ENCODE assay signal across 13 cellular contexts in the genomic region with DNA sequence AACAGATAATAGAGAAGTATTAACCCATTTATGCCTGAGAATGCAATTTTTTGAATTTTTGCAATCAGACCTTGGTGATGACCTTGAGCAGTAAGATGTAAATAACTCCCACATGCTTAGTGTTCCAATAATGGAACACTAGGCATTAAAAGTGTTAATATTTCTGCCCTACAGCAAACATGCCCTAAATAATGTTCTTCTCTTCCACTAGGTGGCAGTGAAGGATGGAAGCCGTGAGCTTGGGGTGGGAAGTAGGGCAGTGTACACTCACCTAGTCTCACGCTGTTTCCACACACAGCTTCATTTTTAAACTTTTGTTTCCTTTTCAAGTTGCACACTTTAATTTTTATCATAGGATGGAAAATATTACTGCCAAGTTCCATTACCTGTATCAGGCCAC.
DNase-seq lines count a peak whose midpoint lies in the region; ATAC-seq and TF ChIP-seq lines count a peak whose summit lies in the region.
"Had no signal": no experiment of that assay in that cellular context is flagged by ENCODE, and none has a peak within 500 bp of the region (broad histone marks: within the 10 kb centered on the region; RNA-seq: fewer than 3 reads in every experiment).

No MANE protein-coding gene starts in this region.

- no peak overlapping the region for H3K27ac ChIP-seq in Panc1 (ENCODE audit: low read length)
- no peak overlapping the region for H3K27ac ChIP-seq in hepatocyte
- H3K27ac ChIP-seq: SK-N-MC had no signal

- TF ChIP-seq CTCF in Panc1 (IDR thresholded peaks at IDR 0.05) (peak; percentile 28), hepatocyte (IDR thresholded peaks at IDR 0.05; ENCODE audit: poor library complexity) (peak; percentile 45)

- H3K4me1 Mint-ChIP-seq in activated naive CD8-positive, alpha-beta T cell treated with anti-CD3 and anti-CD28 coated beads for 36 hours: no peaks in the 10 kb centered on the region
- no peaks in the 10 kb centered on the region for H3K4me1 Mint-ChIP-seq in immature natural killer cell

- H3K9me2 ChIP-seq in hepatocyte (replicated peaks; ENCODE audit: insufficient read depth): no peaks in the 10 kb centered on the region

- intact Hi-C loops in Panc1 (cut with micrococcal nuclease; ENCODE audit: unreplicated experiment): no loop called here

- no peaks in the 10 kb centered on the region for H4K20me1 ChIP-seq in hepatocyte (ENCODE audit: insufficient read depth, poor library complexity, severe bottlenecking)

- H2AFZ ChIP-seq in hepatocyte: no peak overlapping the region

- BruUV-seq in Panc1 (replicated peaks; lab: Mats Ljungman, UMichigan): no TSS peak

- H3K4me3 Mint-ChIP-seq in activated naive CD8-positive, alpha-beta T cell treated with anti-CD3 and anti-CD28 coated beads for 36 hours: no peak overlapping the region
- H3K4me3 Mint-ChIP-seq in immature natural killer cell: no peak overlapping the region

- H3K4me3 ChIP-seq in Panc1 (ENCODE audit: low read depth in 2 of 2, low read length in 2 of 2) (no peak overlapping the region), hepatocyte (no peak overlapping the region)
- H3K4me3 ChIP-seq: SK-N-MC had no signal

- peaks cover 6% of the 10 kb centered on the region for H3K9me3 Mint-ChIP-seq in activated naive CD8-positive, alpha-beta T cell treated with anti-CD3 and anti-CD28 coated beads for 36 hours
- peaks cover 10 to 56% (median 21%) of the 10 kb centered on the region in 6 donors for H3K9me3 Mint-ChIP-seq in immature natural killer cell

- CTCF ChIA-PET in HEK293T (lab: Yijun Ruan, JAX): no interaction called here
- CTCF ChIA-PET in Panc1 (lab: Charles Lee): no interaction called here

- H3K27me3 ChIP-seq in Panc1 (ENCODE audit: control insufficient read depth, insufficient read depth, low read length): no peaks in the 10 kb centered on the region
- no peaks in the 10 kb centered on the region for H3K27me3 ChIP-seq in hepatocyte

- DNase-seq in CD1c-positive myeloid dendritic cell (ENCODE audit: extremely low spot score) (peak; percentile 58), HEK293T (ENCODE audit: extremely low spot score) (peak; percentile 6), Panc1 (ENCODE audit: low read depth, low spot score) (no peak), hepatocyte (ENCODE audit: low spot score) (peak; percentile 13), NCI-H226 (no peak), NCI-H2227 treated with DMSO at 0.1 percent for 48 hours (lab: John Stamatoyannopoulos, UW) (no peak), immature natural killer cell (no peak)
- no peak for DNase-seq in activated naive CD8-positive, alpha-beta T cell treated with anti-CD3 and anti-CD28 coated beads for 36 hours
- DNase-seq: amniotic stem cell; Caco-2; NCI-H1048; stimulated activated CD4-positive, alpha-beta T cell treated with anti-CD3 and anti-CD28 coated beads, Interleukin-4, amount 100 ng/mL, for 4 hours had no signal

- no peak overlapping the region for H3K4me2 ChIP-seq in hepatocyte

- no peak overlapping the region for H3K27ac Mint-ChIP-seq in activated naive CD8-positive, alpha-beta T cell treated with anti-CD3 and anti-CD28 coated beads for 36 hours
- H3K27ac Mint-ChIP-seq in immature natural killer cell: no peak overlapping the region

- H3K27me3 Mint-ChIP-seq in activated naive CD8-positive, alpha-beta T cell treated with anti-CD3 and anti-CD28 coated beads for 36 hours: no peaks in the 10 kb centered on the region
- no peaks in the 10 kb centered on the region for H3K27me3 Mint-ChIP-seq in immature natural killer cell (ENCODE audit: low read depth in 3 of 3)

- no peaks in the 10 kb centered on the region for H3K9me3 ChIP-seq in Panc1 (ENCODE audit: control insufficient read depth, insufficient read depth, low read depth, low read length)
- no peaks in the 10 kb centered on the region for H3K9me3 ChIP-seq in hepatocyte (ENCODE audit: low read depth)
- H3K9me3 ChIP-seq: Caco-2 had no signal

- WGBS in hepatocyte (ENCODE audit: low lambda C conversion rate, missing lambda C conversion rate): 70% methylated on average over 2 of the region's 2 CpGs

- H3K36me3 Mint-ChIP-seq in activated naive CD8-positive, alpha-beta T cell treated with anti-CD3 and anti-CD28 coated beads for 36 hours: peaks cover 2% of the 10 kb centered on the region
- H3K36me3 Mint-ChIP-seq in immature natural killer cell: no peaks in the 10 kb centered on the region

- no peak for ATAC-seq in Panc1

- no peaks in the 10 kb centered on the region for H3K36me3 ChIP-seq in Panc1 (ENCODE audit: control insufficient read depth, insufficient read depth, low read length)
- no peaks in the 10 kb centered on the region for H3K36me3 ChIP-seq in hepatocyte (replicated peaks; ENCODE audit: insufficient read depth, low read depth)

- in situ Hi-C loops in Panc1 (cut with HindIII; ENCODE audit: low pct_unique_long_range_greater_than_20kb, low sequenced_read_pairs): no loop called here

- no peaks in the 10 kb centered on the region for H3K79me2 ChIP-seq in hepatocyte

- H3K4me1 ChIP-seq in Panc1 (ENCODE audit: control insufficient read depth, insufficient read depth, low read length) (no peaks in the 10 kb centered on the region), hepatocyte (ENCODE audit: insufficient read depth) (no peaks in the 10 kb centered on the region)
- H3K4me1 ChIP-seq: Caco-2 had no signal

- POLR2A ChIA-PET in HEK293T (lab: Yijun Ruan, JAX): no interaction called here
- POLR2A ChIA-PET in Panc1 (lab: Charles Lee): no interaction called here

TF ChIP-seq in HEK293T, 16 proteins besides CTCF, POLR2A, EP300 and RAD21:
- TF ChIP-seq HDGF (IDR thresholded peaks at IDR 0.05; ENCODE audit: borderline replicate concordance): no peak
- TF ChIP-seq, protein P1, sequence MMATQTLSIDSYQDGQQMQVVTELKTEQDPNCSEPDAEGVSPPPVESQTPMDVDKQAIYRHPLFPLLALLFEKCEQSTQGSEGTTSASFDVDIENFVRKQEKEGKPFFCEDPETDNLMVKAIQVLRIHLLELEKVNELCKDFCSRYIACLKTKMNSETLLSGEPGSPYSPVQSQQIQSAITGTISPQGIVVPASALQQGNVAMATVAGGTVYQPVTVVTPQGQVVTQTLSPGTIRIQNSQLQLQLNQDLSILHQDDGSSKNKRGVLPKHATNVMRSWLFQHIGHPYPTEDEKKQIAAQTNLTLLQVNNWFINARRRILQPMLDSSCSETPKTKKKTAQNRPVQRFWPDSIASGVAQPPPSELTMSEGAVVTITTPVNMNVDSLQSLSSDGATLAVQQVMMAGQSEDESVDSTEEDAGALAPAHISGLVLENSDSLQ (IDR thresholded peaks at IDR 0.05): no peak
- no peak for TF ChIP-seq ELF4 (IDR thresholded peaks at IDR 0.05)
- TF ChIP-seq LEF1 (IDR thresholded peaks at IDR 0.05; ENCODE audit: borderline replicate concordance): no peak
- TF ChIP-seq TARDBP (IDR thresholded peaks at IDR 0.05): no peak
- no peak for TF ChIP-seq L3MBTL2 (conservative IDR thresholded peaks at IDR 0.05)
- no peak for TF ChIP-seq BHLHE40 (IDR thresholded peaks at IDR 0.05; ENCODE audit: borderline replicate concordance)
- TF ChIP-seq CTBP1 (IDR thresholded peaks at IDR 0.05; ENCODE audit: borderline replicate concordance): no peak
- TF ChIP-seq NFRKB (IDR thresholded peaks at IDR 0.05): no peak
- TF ChIP-seq FOXK2 (IDR thresholded peaks at IDR 0.05): no peak
- TF ChIP-seq FOXA1 (IDR thresholded peaks at IDR 0.05): no peak
- no peak for TF ChIP-seq FOXM1 (IDR thresholded peaks at IDR 0.05; ENCODE audit: borderline replicate concordance)
- no peak for TF ChIP-seq SP1 (IDR thresholded peaks at IDR 0.05)
- no peak for TF ChIP-seq ARNT (IDR thresholded peaks at IDR 0.05)

Comparison
In these comparisons a context has a peak if more than half of its experiments do, and no peak if none do; other contexts are left out.
1. DNase-seq: peak in CD1c-positive myeloid dendritic cell (single experiment), HEK293T (single experiment) and hepatocyte (single experiment); none in Panc1 (single experiment), activated naive CD8-positive, alpha-beta T cell treated with anti-CD3 and anti-CD28 coated beads for 36 hours (single experiment), NCI-H226 (single experiment), NCI-H2227 treated with DMSO at 0.1 percent for 48 hours (single experiment) and immature natural killer cell (0 of 3).